8 cellular contexts compared by ENCODE assay signal in genomic region chr3:188037116-188037718, GRCh38.
DNase-seq lines count a peak whose midpoint lies in the region; ATAC-seq and TF ChIP-seq lines count a peak whose summit lies in the region.

No MANE protein-coding gene starts in this region.

- H3K4me3 ChIP-seq in esophagus muscularis mucosa = peak overlapping the region in 1 of 4 donors; percentile 21
- peak overlapping the region; percentile 41 for H3K4me3 ChIP-seq in osteoblast (ENCODE audit: insufficient read depth, low read length)

- no peaks in the 10 kb centered on the region for H3K9me3 Mint-ChIP-seq in glutamatergic neuron (ENCODE audit: unreplicated experiment)

- DNase-seq in DMS153 (lab: John Stamatoyannopoulos, UW) (peak; percentile 29), NCI-H774 (lab: John Stamatoyannopoulos, UW) (peak; percentile 58), esophagus muscularis mucosa (ENCODE audit: extremely low spot score) (no peak), osteoblast (ENCODE audit: insufficient read length, low spot score, missing footprints) (no peak), iPS-NIHi7 (ENCODE audit: extremely low spot score) (no peak), hepatic stellate cell (ENCODE audit: low spot score) (no peak), glutamatergic neuron (no peak)

- intact Hi-C loops in esophagus muscularis mucosa (cut with DNase I) = no loop called here

- no peaks in the 10 kb centered on the region for H3K4me1 Mint-ChIP-seq in glutamatergic neuron (ENCODE audit: low read depth, unreplicated experiment)

- TF ChIP-seq EP300 in esophagus muscularis mucosa (IDR thresholded peaks at IDR 0.05) = no peak

- H3K27me3 Mint-ChIP-seq in glutamatergic neuron (ENCODE audit: unreplicated experiment) = no peaks in the 10 kb centered on the region

- H3K79me2 ChIP-seq in osteoblast (ENCODE audit: insufficient read depth, low read length) = no peaks in the 10 kb centered on the region

- H3K27me3 ChIP-seq in esophagus muscularis mucosa (no peaks in the 10 kb centered on the region), osteoblast (ENCODE audit: insufficient read depth, low read length) (no peaks in the 10 kb centered on the region)

- peak overlapping the region in 2 of 4 donors; percentile 37 to 52 for H3K27ac ChIP-seq in esophagus muscularis mucosa (replicated peaks in 1 of 4)
- no peak overlapping the region for H3K27ac ChIP-seq in osteoblast (ENCODE audit: low read depth, low read length)

- no peaks in the 10 kb centered on the region for H4K20me1 ChIP-seq in osteoblast (ENCODE audit: insufficient read depth, low read length)

- H2AFZ ChIP-seq in osteoblast (ENCODE audit: low read length) = peak overlapping the region; percentile 44

- no peak overlapping the region for H3K27ac Mint-ChIP-seq in glutamatergic neuron (ENCODE audit: unreplicated experiment)

- peaks cover 12 to 23% (median 16%) of the 10 kb centered on the region in 4 donors for H3K4me1 ChIP-seq in esophagus muscularis mucosa
- peaks cover 10% of the 10 kb centered on the region for H3K4me1 ChIP-seq in osteoblast (ENCODE audit: insufficient read depth, low read length)

- no peak overlapping the region for H3K4me3 Mint-ChIP-seq in glutamatergic neuron (ENCODE audit: unreplicated experiment)

- H3K36me3 ChIP-seq in esophagus muscularis mucosa (no peaks in the 10 kb centered on the region), osteoblast (ENCODE audit: insufficient read depth, low read length) (no peaks in the 10 kb centered on the region)

- WGBS in esophagus muscularis mucosa = 39% methylated on average over 5 of the region's 5 CpGs

- no peak for TF ChIP-seq POLR2A in esophagus muscularis mucosa (IDR thresholded peaks at IDR 0.05; ENCODE audit: low read depth)

- H3K4me2 ChIP-seq in osteoblast (ENCODE audit: insufficient read depth, low read length) = peak overlapping the region; percentile 52

- H3K9me3 ChIP-seq in esophagus muscularis mucosa (no peaks in the 10 kb centered on the region), osteoblast (ENCODE audit: low read depth, low read length) (no peaks in the 10 kb centered on the region)

- TF ChIP-seq CTCF in esophagus muscularis mucosa (IDR thresholded peaks at IDR 0.05) (peak; percentile 59 to 67 (median 65)), osteoblast (IDR thresholded peaks at IDR 0.05; ENCODE audit: extremely low read depth, low read depth, low read length) (peak; percentile 55), glutamatergic neuron (IDR thresholded peaks at IDR 0.05; ENCODE audit: partially characterized antibody, unreplicated experiment) (no peak)

- no peak for ATAC-seq in HG03469 (IDR thresholded peaks at IDR 0.05; ENCODE audit: unreplicated experiment)

- H3K36me3 Mint-ChIP-seq in glutamatergic neuron (ENCODE audit: unreplicated experiment) = no peaks in the 10 kb centered on the region

Comparison
In these comparisons a context has a peak if more than half of its experiments do, and no peak if none do; other contexts are left out.
1. DNase-seq: peak in DMS153 (single experiment) and NCI-H774 (single experiment); none in esophagus muscularis mucosa (single experiment), osteoblast (single experiment), iPS-NIHi7 (single experiment), hepatic stellate cell (single experiment) and glutamatergic neuron (single experiment).